ENCODE assay signal across 8 cellular contexts in the genomic region with DNA sequence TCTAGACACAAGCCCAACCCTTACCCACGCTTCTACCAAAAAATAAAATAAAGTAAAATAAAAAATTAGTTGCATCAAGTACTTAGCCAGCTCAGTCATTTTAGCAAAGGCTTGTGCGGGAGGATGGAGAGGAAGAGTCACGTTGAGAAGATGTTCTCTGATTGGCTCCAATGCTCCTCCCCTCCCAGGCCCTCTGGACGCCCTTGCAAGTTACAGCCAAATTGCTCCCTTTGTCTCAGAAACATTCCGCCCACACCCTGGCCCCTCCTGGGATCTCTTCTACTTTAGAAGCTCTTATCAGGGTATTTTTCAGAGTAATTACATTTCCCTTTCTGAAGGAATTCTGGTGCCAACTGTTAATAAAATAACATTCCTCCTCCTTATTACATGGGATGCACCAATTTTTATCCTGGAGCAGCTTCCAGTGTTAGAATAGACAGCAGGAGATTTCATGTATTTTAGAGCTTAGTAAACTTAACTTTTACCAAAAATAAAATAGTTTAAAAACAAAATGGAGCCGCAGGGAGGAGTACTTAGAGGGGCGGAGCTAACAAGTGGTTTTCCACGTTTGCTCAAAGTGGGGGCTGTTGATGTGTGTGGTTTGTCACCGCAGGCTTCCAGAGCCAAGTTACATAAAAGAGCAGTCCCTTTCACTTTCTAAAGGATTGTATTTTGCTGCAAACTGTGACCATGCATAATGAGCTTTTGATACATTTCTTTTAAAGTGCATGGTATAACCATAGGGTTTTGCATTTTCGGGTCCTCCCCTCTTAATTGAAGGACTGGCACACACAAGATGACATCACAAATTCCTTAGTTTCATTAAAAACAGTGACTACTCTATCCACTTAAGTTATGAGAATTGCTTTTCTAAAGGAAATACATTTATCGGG.
A peak's percentile ranks its signal among the peaks of the same experiment; 100 is the strongest.
DNase-seq lines count a peak whose midpoint lies in the region; ATAC-seq and TF ChIP-seq lines count a peak whose summit lies in the region.

No MANE protein-coding gene starts in this region.

- H3K27me3 ChIP-seq in GM23338 (ENCODE audit: insufficient read depth) (no peaks in the 10 kb centered on the region), left ventricle myocardium inferior (ENCODE audit: low read depth) (no peaks in the 10 kb centered on the region)

- H3K27me3 Mint-ChIP-seq in GM23338 (ENCODE audit: insufficient read depth, low read depth, poor library complexity) = no peaks in the 10 kb centered on the region
- no peaks in the 10 kb centered on the region for H3K27me3 Mint-ChIP-seq in activated T-helper 2 cell treated with anti-CD3 and anti-CD28 coated beads, Interferon-gamma antibody, Interleukin-2, Interleukin-4, amounts not matched to agents 10 μg/mL and 5 μg/mL and 100 μg/mL, durations not matched to agents 14 hours and 24 hours and 36 hours (ENCODE audit: low read depth)

- no peaks in the 10 kb centered on the region for H3K9me3 ChIP-seq in left ventricle myocardium inferior (replicated peaks)

- H3K36me3 ChIP-seq in GM23338 (ENCODE audit: insufficient read depth) (0 out of 2 replicates have a peak, but pooled peaks cover 4% of the 10 kb centered on the region), left ventricle myocardium inferior (no peaks in the 10 kb centered on the region)

- no peak for TF ChIP-seq CTCF in GM23338 (conservative IDR thresholded peaks at IDR 0.05; ENCODE audit: low read depth in 2 of 2)
- no peak for TF ChIP-seq CTCF in left ventricle myocardium inferior (IDR thresholded peaks at IDR 0.05; ENCODE audit: borderline replicate concordance)

- peaks cover 23% of the 10 kb centered on the region for H3K36me3 Mint-ChIP-seq in GM23338 (ENCODE audit: low read depth)
- H3K36me3 Mint-ChIP-seq in activated T-helper 2 cell treated with anti-CD3 and anti-CD28 coated beads, Interferon-gamma antibody, Interleukin-2, Interleukin-4, amounts not matched to agents 10 μg/mL and 5 μg/mL and 100 μg/mL, durations not matched to agents 14 hours and 24 hours and 36 hours (ENCODE audit: low read depth) = no peaks in the 10 kb centered on the region

- no peak overlapping the region; the same call in 2 of the 3 replicates for H3K4me3 Mint-ChIP-seq in GM23338
- H3K4me3 Mint-ChIP-seq in activated T-helper 2 cell treated with anti-CD3 and anti-CD28 coated beads, Interferon-gamma antibody, Interleukin-2, Interleukin-4, amounts not matched to agents 10 μg/mL and 5 μg/mL and 100 μg/mL, durations not matched to agents 14 hours and 24 hours and 36 hours (ENCODE audit: low read depth) = no peak overlapping the region

- H2AFZ ChIP-seq in GM23338 = peak overlapping the region; percentile 23

- no peaks in the 10 kb centered on the region for H3K9me2 ChIP-seq in GM23338 (ENCODE audit: insufficient read depth)

- H3F3A ChIP-seq in GM23338 (replicated peaks; ENCODE audit: low read depth) = no peaks in the 10 kb centered on the region

- H3K27ac Mint-ChIP-seq in GM23338 = peak overlapping the region; percentile 94
- H3K27ac Mint-ChIP-seq in activated T-helper 2 cell treated with anti-CD3 and anti-CD28 coated beads, Interferon-gamma antibody, Interleukin-2, Interleukin-4, amounts not matched to agents 10 μg/mL and 5 μg/mL and 100 μg/mL, durations not matched to agents 14 hours and 24 hours and 36 hours = peak overlapping the region; percentile 42

- H3K4me1 Mint-ChIP-seq in GM23338 = peaks cover 15% of the 10 kb centered on the region; the same call in 2 of the 3 replicates
- H3K4me1 Mint-ChIP-seq in activated T-helper 2 cell treated with anti-CD3 and anti-CD28 coated beads, Interferon-gamma antibody, Interleukin-2, Interleukin-4, amounts not matched to agents 10 μg/mL and 5 μg/mL and 100 μg/mL, durations not matched to agents 14 hours and 24 hours and 36 hours (ENCODE audit: low read depth) = peaks cover 32% of the 10 kb centered on the region

- no peaks in the 10 kb centered on the region; the same call in 1 of the 2 replicates for H3K4me1 ChIP-seq in GM23338 (ENCODE audit: insufficient read depth)
- H3K4me1 ChIP-seq in left ventricle myocardium inferior = peaks cover 19% of the 10 kb centered on the region

- H3K9me3 Mint-ChIP-seq in GM23338 = peaks cover 30% of the 10 kb centered on the region
- no peaks in the 10 kb centered on the region for H3K9me3 Mint-ChIP-seq in activated T-helper 2 cell treated with anti-CD3 and anti-CD28 coated beads, Interferon-gamma antibody, Interleukin-2, Interleukin-4, amounts not matched to agents 10 μg/mL and 5 μg/mL and 100 μg/mL, durations not matched to agents 14 hours and 24 hours and 36 hours

- ATAC-seq in GM23338 = peak; percentile 96
- ATAC-seq in GM18505 (IDR thresholded peaks at IDR 0.05; ENCODE audit: unreplicated experiment) = no peak

- no peaks in the 10 kb centered on the region for H3K79me2 ChIP-seq in GM23338 (replicated peaks; ENCODE audit: insufficient read depth)

- H3K4me2 ChIP-seq in GM23338 = peak overlapping the region; percentile 29

- no peak for TF ChIP-seq POLR2A in GM18505 (IDR thresholded peaks at IDR 0.05; ENCODE audit: borderline replicate concordance, extremely low read depth, insufficient read depth, insufficient read length)

- H4K20me1 ChIP-seq in GM23338 (replicated peaks; ENCODE audit: insufficient read depth) = no peaks in the 10 kb centered on the region

- H3K27ac ChIP-seq in GM23338 (ENCODE audit: low read depth) (peak overlapping the region; percentile 94), left ventricle myocardium inferior (replicated peaks) (peak overlapping the region; percentile 89)

- H3K4me3 ChIP-seq in GM23338 (peak overlapping the region; percentile 18; the same call in 1 of the 2 replicates), left ventricle myocardium inferior (peak overlapping the region; percentile 53)

- intact Hi-C loops in activated T-helper 2 cell treated with anti-CD3 and anti-CD28 coated beads, Interferon-gamma antibody, Interleukin-2, Interleukin-4, amounts not matched to agents 10 μg/mL and 5 μg/mL and 100 μg/mL, durations not matched to agents 14 hours and 24 hours and 36 hours (cut with micrococcal nuclease) = loop anchor here (2.0 kb wide), 1 partner anchor 26 kb away; no protein-coding TSS in a partner anchor
- intact Hi-C loops in left ventricle myocardium inferior (cut with micrococcal nuclease) = no loop called here

- DNase-seq in GM23338 (ENCODE audit: low spot score) (peak; percentile 84), NCI-H774 (lab: John Stamatoyannopoulos, UW) (peak; percentile 79), left ventricle myocardium inferior (peak; percentile 79), NCI-H526 (lab: John Stamatoyannopoulos, UW) (no peak), inferior parietal cortex (ENCODE audit: extremely low spot score) (no peak)
- DNase-seq in activated T-helper 2 cell treated with anti-CD3 and anti-CD28 coated beads, Interferon-gamma antibody, Interleukin-2, Interleukin-4, amounts not matched to agents 10 μg/mL and 5 μg/mL and 100 μg/mL, durations not matched to agents 14 hours and 24 hours and 36 hours (ENCODE audit: low spot score) = peak; percentile 62
- DNase-seq in stimulated activated CD4-positive, alpha-beta T cell treated with anti-CD3 and anti-CD28 coated beads, Interleukin-12 subunit alpha, Interleukin-12 subunit beta, amount 100 ng/mL, for 4 hours = peak; percentile 4

TF ChIP-seq in GM23338, 12 proteins besides CTCF, POLR2A, EP300 and RAD21:
- peak; percentile 27; the same call in 1 of the 2 replicates for TF ChIP-seq CREB1 (CRISPR knock-in tag; IDR thresholded peaks at IDR 0.05; ENCODE audit: low read depth)
- TF ChIP-seq JUNB (IDR thresholded peaks at IDR 0.05; ENCODE audit: unreplicated experiment) = no peak

Comparison
In these comparisons a context has a peak if more than half of its experiments do, and no peak if none do; other contexts are left out.
1. DNase-seq: peak in GM23338 (single experiment), NCI-H774 (single experiment), activated T-helper 2 cell treated with anti-CD3 and anti-CD28 coated beads, Interferon-gamma antibody, Interleukin-2, Interleukin-4, amounts not matched to agents 10 μg/mL and 5 μg/mL and 100 μg/mL, durations not matched to agents 14 hours and 24 hours and 36 hours (single experiment), left ventricle myocardium inferior (single experiment) and stimulated activated CD4-positive, alpha-beta T cell treated with anti-CD3 and anti-CD28 coated beads, Interleukin-12 subunit alpha, Interleukin-12 subunit beta, amount 100 ng/mL, for 4 hours (single experiment); none in NCI-H526 (0 of 2) and inferior parietal cortex (single experiment).